Comparison of ENCODE assay signal across 9 cellular contexts in genomic region chr13:113951246-113951999, GRCh38. TPM values are rescaled to one million over a fixed set of nuclear protein-coding genes. Genes with fewer than 3 reads are reported as not detected.
DNase-seq lines count a peak whose midpoint lies in the region; ATAC-seq, FAIRE-seq and TF ChIP-seq lines count a peak whose summit lies in the region.
"Had no signal": no experiment of that assay in that cellular context is flagged by ENCODE, and none has a peak within 500 bp of the region (broad histone marks: within the 10 kb centered on the region; RNA-seq: fewer than 3 reads in every experiment).

No MANE protein-coding gene starts in this region.

- H3K36me3 ChIP-seq in SU-DHL-6 (ENCODE audit: low read length) (no peaks in the 10 kb centered on the region), small intestine (ENCODE audit: control insufficient read depth in 2 of 2, insufficient read depth in 2 of 2, low read length in 2 of 2) (no peaks in the 10 kb centered on the region)
- H3K36me3 ChIP-seq: HAP-1 had no signal

- no peak overlapping the region for H3K27ac ChIP-seq in SU-DHL-6 (ENCODE audit: low read depth, low read length)
- no peak overlapping the region for H3K27ac ChIP-seq in small intestine (ENCODE audit: low read depth in 1 of 2, low read length in 1 of 2)

- H3K9me2 ChIP-seq in SU-DHL-6 (replicated peaks; ENCODE audit: insufficient read depth, low read length), result no peaks in the 10 kb centered on the region

- TF ChIP-seq CTCF in AG09319 (IDR thresholded peaks at IDR 0.05; ENCODE audit: low read depth, low read length) (peak; percentile 85), SU-DHL-6 (IDR thresholded peaks at IDR 0.05; ENCODE audit: insufficient read depth, low read length, poor library complexity, severe bottlenecking) (peak; percentile 36), brain (conservative IDR thresholded peaks at IDR 0.05) (peak; percentile 70 to 73)

- no peak overlapping the region for H3K4me2 ChIP-seq in SU-DHL-6 (ENCODE audit: low read depth, low read length, poor library complexity, severe bottlenecking)

- H3K79me2 ChIP-seq in SU-DHL-6 (ENCODE audit: insufficient read depth, low read length), result no peaks in the 10 kb centered on the region

- no peaks in the 10 kb centered on the region for H3K9me3 ChIP-seq in SU-DHL-6 (ENCODE audit: insufficient read depth, low read length)
- H3K9me3 ChIP-seq in small intestine (ENCODE audit: control insufficient read depth, low read depth), result no peaks in the 10 kb centered on the region
- H3K9me3 ChIP-seq: HAP-1 had no signal

- H3K9ac ChIP-seq in SU-DHL-6 (ENCODE audit: low read length), result no peak overlapping the region

- no peak overlapping the region for H3K27ac Mint-ChIP-seq in brain

- WGBS in small intestine, 3 donors, result 26 to 39% (median 26%) methylated on average over 39 to 42 of the region's 42 CpGs

- no peaks in the 10 kb centered on the region for H3K27me3 Mint-ChIP-seq in brain

- peaks cover 0 to 17% (median 7%) of the 10 kb centered on the region in 5 experiments for H3K9me3 Mint-ChIP-seq in brain

- no peak overlapping the region for H3K4me3 ChIP-seq in SU-DHL-6 (ENCODE audit: insufficient read depth, low read length, poor library complexity, severe bottlenecking)
- no peak overlapping the region for H3K4me3 ChIP-seq in small intestine (ENCODE audit: low read depth in 1 of 2, low read length in 2 of 2)
- H3K4me3 ChIP-seq: HAP-1 had no signal

- no peaks in the 10 kb centered on the region for H4K20me1 ChIP-seq in SU-DHL-6 (ENCODE audit: low read depth, low read length)

- H3K4me1 ChIP-seq in small intestine (ENCODE audit: control insufficient read depth in 2 of 2, insufficient read depth in 1 of 2, low read depth in 1 of 2, low read length in 1 of 2), result no peaks in the 10 kb centered on the region
- H3K4me1 ChIP-seq: HAP-1 had no signal

- peaks cover 19% of the 10 kb centered on the region for H3K36me3 Mint-ChIP-seq in brain

- no peaks in the 10 kb centered on the region for H3F3A ChIP-seq in SU-DHL-6 (ENCODE audit: insufficient read depth)

- FAIRE-seq in small intestine (lab: Jason Lieb, UNC), result no peak

- no peak overlapping the region for H3K4me3 Mint-ChIP-seq in brain

- no peak overlapping the region for H2AFZ ChIP-seq in SU-DHL-6 (ENCODE audit: low read depth, low read length, severe bottlenecking)

- ATAC-seq in GM18868 (IDR thresholded peaks at IDR 0.05; ENCODE audit: unreplicated experiment) (peak; percentile 83), GM18520 (IDR thresholded peaks at IDR 0.05; ENCODE audit: unreplicated experiment) (no peak)

- H3K4me1 Mint-ChIP-seq in brain, result peaks cover 13% of the 10 kb centered on the region

- DNase-seq in AG09319 (ENCODE audit: extremely low read depth, low read depth), result peak; percentile 46
- DNase-seq in HK-2 (ENCODE audit: unreplicated experiment), result peak; percentile 75
- peak; percentile 90 for DNase-seq in iPS-NIHi7 (ENCODE audit: extremely low spot score)
- DNase-seq in small intestine, result peak; percentile 85

- H3K27me3 ChIP-seq in SU-DHL-6 (ENCODE audit: low read length) (no peaks in the 10 kb centered on the region), small intestine (ENCODE audit: control insufficient read depth in 2 of 2, insufficient read depth in 2 of 2, low read length in 2 of 2) (no peaks in the 10 kb centered on the region)

RNA-seq across cellular contexts. Expression of gene C13orf46, which starts 22.5 kb away (rescaled TPM):
- 0.24 TPM for polyA plus RNA-seq in brain (ENCODE audit: insufficient read depth, low read depth, low replicate concordance)
- under 1 TPM in 2 of 3 donors, not detected in 1; 0.22 to 0.27 TPM for polyA plus RNA-seq in small intestine
